Comparison of ENCODE assay signal across 10 cellular contexts in genomic region chr16:70696952-70697600, GRCh38. TPM values are rescaled to one million over a fixed set of nuclear protein-coding genes. Genes with fewer than 3 reads are reported as not detected.
DNase-seq lines count a peak whose midpoint lies in the region; ATAC-seq and TF ChIP-seq lines count a peak whose summit lies in the region.
"Had no signal": no experiment of that assay in that cellular context is flagged by ENCODE, and none has a peak within 500 bp of the region (broad histone marks: within the 10 kb centered on the region; RNA-seq: fewer than 3 reads in every experiment).

No MANE protein-coding gene starts in this region.

- peak; percentile 46 to 51 for ATAC-seq in activated naive CD4-positive, alpha-beta T cell treated with anti-CD3 and anti-CD28 coated beads, Interleukin-2, amount 50 U/mL, for 72 hours
- ATAC-seq in upper lobe of left lung (ENCODE audit: low FRiP score in 2 of 2) (peak in 1 of 2 donors; percentile 64), HG03095 (IDR thresholded peaks at IDR 0.05; ENCODE audit: unreplicated experiment) (no peak), GM18861 (IDR thresholded peaks at IDR 0.05; ENCODE audit: unreplicated experiment) (no peak)

- no peak overlapping the region for H3K23ac ChIP-seq in mesendoderm (ENCODE audit: low read length)

- no peaks in the 10 kb centered on the region for H3K79me2 ChIP-seq in mesendoderm (ENCODE audit: control insufficient read depth, insufficient read depth, low read length)

- TF ChIP-seq CTCF in upper lobe of left lung (IDR thresholded peaks at IDR 0.05) = no peak

- H2BK5ac ChIP-seq in mesendoderm (ENCODE audit: low read length) = no peak overlapping the region

- no peak overlapping the region for H3K4me3 ChIP-seq in adipocyte (ENCODE audit: low read length)
- no peak overlapping the region for H3K4me3 ChIP-seq in mesendoderm (ENCODE audit: low read length)
- H3K4me3 ChIP-seq in upper lobe of left lung = no peak overlapping the region

- no peak for TF ChIP-seq EP300 in upper lobe of left lung (IDR thresholded peaks at IDR 0.05)

- H3K27me3 ChIP-seq in adipocyte (replicated peaks; ENCODE audit: control insufficient read depth, insufficient read depth, low read length) (no peaks in the 10 kb centered on the region), mesendoderm (ENCODE audit: insufficient read depth, low read length, poor library complexity) (no peaks in the 10 kb centered on the region), upper lobe of left lung (no peaks in the 10 kb centered on the region)
- H3K27me3 ChIP-seq: brain microvascular endothelial cell had no signal

- H3K9me3 Mint-ChIP-seq in activated naive CD4-positive, alpha-beta T cell treated with anti-CD3 and anti-CD28 coated beads, Interleukin-2, amount 50 U/mL, for 72 hours = no peaks in the 10 kb centered on the region
- H3K9me3 Mint-ChIP-seq: CD4-positive, CD25-positive, alpha-beta regulatory T cell had no signal

- no peak overlapping the region for H3K56ac ChIP-seq in mesendoderm (ENCODE audit: low read length)

- H3K27ac Mint-ChIP-seq in activated naive CD4-positive, alpha-beta T cell treated with anti-CD3 and anti-CD28 coated beads, Interleukin-2, amount 50 U/mL, for 72 hours = peak overlapping the region; percentile 74

- no peak overlapping the region for H3K9ac ChIP-seq in adipocyte (ENCODE audit: low read length)
- no peak overlapping the region for H3K9ac ChIP-seq in mesendoderm (ENCODE audit: low read length)

- no peak overlapping the region for H2BK15ac ChIP-seq in mesendoderm (replicated peaks; ENCODE audit: low read depth)

- H3K36me3 ChIP-seq in adipocyte (ENCODE audit: control insufficient read depth, insufficient read depth, low read length, severe bottlenecking) = no peaks in the 10 kb centered on the region
- H3K36me3 ChIP-seq in mesendoderm (ENCODE audit: control insufficient read depth, insufficient read depth, low read length) = no peaks in the 10 kb centered on the region
- H3K36me3 ChIP-seq in upper lobe of left lung = peaks cover 0 to 5% (median 0%) of the 10 kb centered on the region in 4 donors
- H3K36me3 ChIP-seq: brain microvascular endothelial cell had no signal

- H2AK5ac ChIP-seq in mesendoderm (ENCODE audit: low read length) = no peak overlapping the region

- H3K18ac ChIP-seq in mesendoderm (ENCODE audit: low read length) = no peak overlapping the region

- H3K9me3 ChIP-seq in adipocyte (ENCODE audit: control insufficient read depth, low read length) (no peaks in the 10 kb centered on the region), upper lobe of left lung (no peaks in the 10 kb centered on the region)

- H3K79me1 ChIP-seq in mesendoderm (ENCODE audit: low read length) = no peaks in the 10 kb centered on the region

- no peak overlapping the region for H3K4me2 ChIP-seq in mesendoderm (ENCODE audit: low read length)

- no peak overlapping the region for H3K4ac ChIP-seq in mesendoderm (ENCODE audit: low read depth, low read length)

- H3K4me1 ChIP-seq in adipocyte (ENCODE audit: control insufficient read depth, insufficient read depth, low read length) = peaks cover 36% of the 10 kb centered on the region
- peaks cover 6% of the 10 kb centered on the region for H3K4me1 ChIP-seq in mesendoderm (ENCODE audit: control insufficient read depth, low read depth, low read length)
- H3K4me1 ChIP-seq in upper lobe of left lung = peaks cover 55 to 76% (median 70%) of the 10 kb centered on the region in 4 donors

- no CpG with 5 or more reads among the region's 19 CpGs for WGBS in mesendoderm (ENCODE audit: extremely low coverage, insufficient coverage, low lambda C conversion rate)
- WGBS in upper lobe of left lung, 2 donors = 22% methylated on average over 14 of the region's 19 CpGs; no CpG with 5 or more reads in 1 of the 2 donors

- no peak overlapping the region for H3K27ac ChIP-seq in mesendoderm (ENCODE audit: low read depth, low read length)
- H3K27ac ChIP-seq in upper lobe of left lung = peak overlapping the region; percentile 80 to 86 (median 83)
- H3K27ac ChIP-seq: brain microvascular endothelial cell had no signal

- no peak overlapping the region for H4K8ac ChIP-seq in mesendoderm (ENCODE audit: low read depth, low read length)

- DNase-seq in activated naive CD4-positive, alpha-beta T cell treated with anti-CD3 and anti-CD28 coated beads, Interleukin-2, amount 50 U/mL, for 72 hours (ENCODE audit: low spot score in 2 of 2) = no peak
- DNase-seq in activated naive CD4-positive, alpha-beta T cell (lab: John Stamatoyannopoulos, UW) = no peak
- DNase-seq in adipocyte (ENCODE audit: low read depth) = peak; percentile 31
- peak; percentile 60 for DNase-seq in mesendoderm
- DNase-seq in upper lobe of left lung = peak; percentile 65 to 88
- DNase-seq in cerebellar cortex (ENCODE audit: low spot score) = no peak
- DNase-seq: brain microvascular endothelial cell; CD4-positive, CD25-positive, alpha-beta regulatory T cell had no signal

- no peak overlapping the region for H4K5ac ChIP-seq in mesendoderm (ENCODE audit: low read length)

- TF ChIP-seq POLR2A in upper lobe of left lung (IDR thresholded peaks at IDR 0.05) = peak in 1 of 4 donors; percentile 38

- no peak overlapping the region for H2BK120ac ChIP-seq in mesendoderm (ENCODE audit: low read depth, low read length)

- H3K36me3 Mint-ChIP-seq in activated naive CD4-positive, alpha-beta T cell treated with anti-CD3 and anti-CD28 coated beads, Interleukin-2, amount 50 U/mL, for 72 hours = no peaks in the 10 kb centered on the region

RNA-seq across cellular contexts. Expression of gene MTSS2, which starts 11.2 kb away (rescaled TPM):
- 1 to 10 TPM in 1 of 2 donors, under 1 TPM in 1; 0.82 to 1.8 TPM for total RNA-seq in activated naive CD4-positive, alpha-beta T cell treated with anti-CD3 and anti-CD28 coated beads, Interleukin-2, amount 50 U/mL, for 72 hours
- 43.1 TPM for polyA plus RNA-seq in mesendoderm (2013, experiment 1 of 2)
- polyA plus RNA-seq in mesendoderm (2013, experiment 2 of 2) = 46.9 TPM
- total RNA-seq in upper lobe of left lung = 100 to 1,000 TPM in 1 of 6 donors, 10 to 100 TPM in 5; 40.7 to 202 (median 72.4) TPM
- polyA plus RNA-seq: CD4-positive, CD25-positive, alpha-beta regulatory T cell had no signal

RNA-seq across cellular contexts. Expression of gene IL34, which starts 50.7 kb away (rescaled TPM):
- not detected for total RNA-seq in activated naive CD4-positive, alpha-beta T cell treated with anti-CD3 and anti-CD28 coated beads, Interleukin-2, amount 50 U/mL, for 72 hours
- 4.1 TPM for polyA plus RNA-seq in mesendoderm (2013, experiment 1 of 2)
- polyA plus RNA-seq in mesendoderm (2013, experiment 2 of 2) = 4.1 TPM
- total RNA-seq in upper lobe of left lung = 10 to 100 TPM in 5 of 6 donors, 1 to 10 TPM in 1; 3.0 to 32.1 (median 14.8) TPM
- total RNA-seq: CD4-positive, CD25-positive, alpha-beta regulatory T cell had no signal
- polyA plus RNA-seq: CD4-positive, CD25-positive, alpha-beta regulatory T cell had no signal

Comparison
In these comparisons a context has a peak if more than half of its experiments do, and no peak if none do; other contexts are left out.
1. ATAC-seq: peak in activated naive CD4-positive, alpha-beta T cell treated with anti-CD3 and anti-CD28 coated beads, Interleukin-2, amount 50 U/mL, for 72 hours (2 of 2); none in HG03095 (single experiment) and GM18861 (single experiment).
2. DNase-seq: peak in adipocyte (single experiment), mesendoderm (single experiment) and upper lobe of left lung (2 of 2); none in activated naive CD4-positive, alpha-beta T cell treated with anti-CD3 and anti-CD28 coated beads, Interleukin-2, amount 50 U/mL, for 72 hours (0 of 2), activated naive CD4-positive, alpha-beta T cell (0 of 4) and cerebellar cortex (single experiment).
3. RNA of gene MTSS2, which starts 11.2 kb away (total RNA-seq): 40.7 to 202 TPM in upper lobe of left lung; 0.82 to 1.8 TPM in activated naive CD4-positive, alpha-beta T cell treated with anti-CD3 and anti-CD28 coated beads, Interleukin-2, amount 50 U/mL, for 72 hours; every median in the first group is over 10 times any median in the second.